In genomic region chr5:146877783-146878470, GRCh38 we compare ENCODE assay signal across 8 cellular contexts. TPM values are rescaled to one million over a fixed set of nuclear protein-coding genes. Genes with fewer than 3 reads are reported as not detected.
DNase-seq lines count a peak whose midpoint lies in the region; ATAC-seq and TF ChIP-seq lines count a peak whose summit lies in the region.

No MANE protein-coding gene starts in this region.

- WGBS in body of pancreas, 2 donors, result 0 to 1% methylated on average over 18 to 58 of the region's 58 CpGs

- peak overlapping the region; percentile 42; the same call in 1 of the 2 replicates for H2AFZ ChIP-seq in PC-3 (ENCODE audit: low read length)

- H3K27ac Mint-ChIP-seq in immature natural killer cell, result peak overlapping the region; percentile 83 to 94 (median 90)

- no peak for TF ChIP-seq CTCF in PC-3 (conservative IDR thresholded peaks at IDR 0.05; ENCODE audit: low read depth, low read length)
- TF ChIP-seq CTCF in body of pancreas (IDR thresholded peaks at IDR 0.05), result no peak

- no peak for ATAC-seq in PC-3
- peak; percentile 56 for ATAC-seq in body of pancreas
- ATAC-seq in GM18517 (IDR thresholded peaks at IDR 0.05; ENCODE audit: unreplicated experiment), result no peak

- no peaks in the 10 kb centered on the region for H4K20me1 ChIP-seq in PC-3 (ENCODE audit: low read length)

- POLR2A ChIA-PET in PC-3 (lab: Charles Lee; ENCODE audit: unreplicated experiment), result no interaction called here

- peaks cover 39 to 50% of the 10 kb centered on the region in 2 donors for H3K4me1 Mint-ChIP-seq in immature natural killer cell

- CTCF ChIA-PET in PC-3 (lab: Charles Lee), result no interaction called here

- no peaks in the 10 kb centered on the region for H3K9me2 ChIP-seq in PC-3 (replicated peaks; ENCODE audit: low read length)

- H3K4me2 ChIP-seq in PC-3 (ENCODE audit: low read length) (peak overlapping the region; percentile 71), skeletal muscle satellite cell (ENCODE audit: low read length) (peak overlapping the region; percentile 92)

- TF ChIP-seq POLR2A in body of pancreas (IDR thresholded peaks at IDR 0.05), result no peak

- H3K9me3 ChIP-seq in PC-3 (ENCODE audit: low read length) (no peaks in the 10 kb centered on the region), body of pancreas (no peaks in the 10 kb centered on the region), skeletal muscle satellite cell (replicated peaks; ENCODE audit: low read length) (no peaks in the 10 kb centered on the region)

- peaks cover 4 to 7% (median 4%) of the 10 kb centered on the region in 3 donors for H3K36me3 Mint-ChIP-seq in immature natural killer cell

- H3K4me3 Mint-ChIP-seq in immature natural killer cell, result peak overlapping the region; percentile 96 to 98 (median 97)

- BruUV-seq in PC-3 (replicated peaks; lab: Mats Ljungman, UMichigan), result no TSS peak

- peaks cover 46% of the 10 kb centered on the region for H3K27me3 ChIP-seq in PC-3 (ENCODE audit: low read length)
- H3K27me3 ChIP-seq in body of pancreas, result peaks cover 0 to 6% of the 10 kb centered on the region in 2 donors
- peaks cover 16% of the 10 kb centered on the region for H3K27me3 ChIP-seq in skeletal muscle satellite cell (ENCODE audit: control insufficient read depth, insufficient read depth, low read length)

- H3K9ac ChIP-seq in PC-3 (ENCODE audit: low read length) (no peak overlapping the region), skeletal muscle satellite cell (ENCODE audit: low read depth, low read length) (peak overlapping the region; percentile 18)

- H3K4me3 ChIP-seq in PC-3 (ENCODE audit: low read length), result peak overlapping the region; percentile 56
- peak overlapping the region; percentile 29 to 44 for H3K4me3 ChIP-seq in body of pancreas
- H3K4me3 ChIP-seq in skeletal muscle satellite cell (ENCODE audit: low read length), result peak overlapping the region; percentile 91

- H3K27ac ChIP-seq in PC-3 (ENCODE audit: low read length) (no peak overlapping the region), body of pancreas (peak overlapping the region in 1 of 4 donors; percentile 23)

- intact Hi-C loops in PC-3 (cut with micrococcal nuclease), result no loop called here
- intact Hi-C loops in body of pancreas (cut with DNase I), result no loop called here

- H3K4me1 ChIP-seq in PC-3 (ENCODE audit: insufficient read depth, low read length) (no peaks in the 10 kb centered on the region), body of pancreas (peaks cover 13% of the 10 kb centered on the region), skeletal muscle satellite cell (ENCODE audit: control insufficient read depth, insufficient read depth, low read length) (peaks cover 15% of the 10 kb centered on the region)

- H3K9me3 Mint-ChIP-seq in immature natural killer cell, result no peaks in the 10 kb centered on the region

- peak; percentile 16 for DNase-seq in activated CD4-positive, alpha-beta T cell treated with anti-CD3 and anti-CD28 coated beads for 48 hours
- DNase-seq in activated CD4-positive, alpha-beta T cell treated with anti-CD3 and anti-CD28 coated beads for 1 hour, result no peak
- no peak for DNase-seq in PC-3
- DNase-seq in body of pancreas, result peak; percentile 2 to 24 (median 16)
- peak; percentile 59 to 68 (median 62) for DNase-seq in immature natural killer cell
- no peak for DNase-seq in AG08395 (ENCODE audit: low spot score)

- no peaks in the 10 kb centered on the region for H3K79me2 ChIP-seq in PC-3 (ENCODE audit: low read length)

- H3K36me3 ChIP-seq in PC-3 (ENCODE audit: low read depth, low read length) (no peaks in the 10 kb centered on the region), body of pancreas (replicated peaks in 1 of 2; ENCODE audit: insufficient read depth in 1 of 2, low read depth in 2 of 2) (no peaks in the 10 kb centered on the region), skeletal muscle satellite cell (ENCODE audit: insufficient read depth, low read length) (no peaks in the 10 kb centered on the region)

- no peaks in the 10 kb centered on the region for H3F3A ChIP-seq in PC-3 (ENCODE audit: low read length, unreplicated experiment)

- H3K27me3 Mint-ChIP-seq in immature natural killer cell (ENCODE audit: low read depth in 3 of 3), result peaks cover 2 to 3% (median 2%) of the 10 kb centered on the region in 3 donors

RNA-seq across cellular contexts. Expression of gene PPP2R2B, which starts 0.6 kb away (rescaled TPM):
- total RNA-seq in PC-3 (2014; rRNA removed), result 2.4 TPM in 1 of 2 replicates, not detected in the other
- under 1 TPM in 1 of 2 donors, not detected in 1; 0.26 TPM for total RNA-seq in body of pancreas
- 10 to 100 TPM; 35.6 to 62.3 (median 41.0) TPM for polyA plus RNA-seq in immature natural killer cell
- total RNA-seq in skeletal muscle satellite cell (2012; rRNA removed), result not detected in 2 replicates

Comparison
In these comparisons a context has a peak if more than half of its experiments do, and no peak if none do; other contexts are left out.
1. DNase-seq: peak in activated CD4-positive, alpha-beta T cell treated with anti-CD3 and anti-CD28 coated beads for 48 hours (single experiment), body of pancreas (4 of 4) and immature natural killer cell (3 of 3); none in activated CD4-positive, alpha-beta T cell treated with anti-CD3 and anti-CD28 coated beads for 1 hour (single experiment), PC-3 (single experiment) and AG08395 (single experiment).
2. H3K4me3 ChIP-seq: peak in every context shown above with its lines; median percentile 91 in skeletal muscle satellite cell; 56 in PC-3; 36 in body of pancreas.